In genomic region chr4:125639182-125639621, GRCh38 we compare ENCODE assay signal across 13 cellular contexts.
DNase-seq lines count a peak whose midpoint lies in the region; TF ChIP-seq lines count a peak whose summit lies in the region.
"Had no signal": no experiment of that assay in that cellular context is flagged by ENCODE, and none has a peak within 500 bp of the region (broad histone marks: within the 10 kb centered on the region; RNA-seq: fewer than 3 reads in every experiment).

No MANE protein-coding gene starts in this region.

- H3K27ac ChIP-seq in smooth muscle cell (ENCODE audit: low read depth) (no peak overlapping the region), colonic mucosa (no peak overlapping the region)
- H3K27ac ChIP-seq: epithelial cell of prostate, HL-60 had no signal

- TF ChIP-seq CTCF in epithelial cell of proximal tubule (conservative IDR thresholded peaks at IDR 0.05; ENCODE audit: low read depth, low read length) (no peak), kidney epithelial cell (IDR thresholded peaks at IDR 0.05; ENCODE audit: insufficient read depth, low read length, poor library complexity, severe bottlenecking) (no peak), smooth muscle cell (IDR thresholded peaks at IDR 0.05; ENCODE audit: borderline replicate concordance, insufficient read depth, poor library complexity, severe bottlenecking) (no peak), colonic mucosa (IDR thresholded peaks at IDR 0.05) (no peak)

- no peaks in the 10 kb centered on the region for H3K9me3 ChIP-seq in smooth muscle cell (replicated peaks; ENCODE audit: low read depth)
- no peaks in the 10 kb centered on the region for H3K9me3 ChIP-seq in colonic mucosa

- H3K27me3 ChIP-seq in kidney epithelial cell (ENCODE audit: control insufficient read depth, insufficient read depth, low read length) (no peaks in the 10 kb centered on the region), smooth muscle cell (ENCODE audit: low read depth) (no peaks in the 10 kb centered on the region), colonic mucosa (no peaks in the 10 kb centered on the region)

- H3K9ac ChIP-seq in smooth muscle cell (ENCODE audit: low read depth) (no peak overlapping the region), colonic mucosa (ENCODE audit: low read depth in 2 of 2, low read length in 2 of 2) (no peak overlapping the region)

- no peak overlapping the region for H2AFZ ChIP-seq in smooth muscle cell (ENCODE audit: low read depth)

- H3K4me3 ChIP-seq in epithelial cell of proximal tubule (ENCODE audit: low read depth, low read length) (no peak overlapping the region), kidney epithelial cell (ENCODE audit: low read depth, low read length) (no peak overlapping the region), smooth muscle cell (no peak overlapping the region), colonic mucosa (no peak overlapping the region)

- H3K4me1 ChIP-seq in smooth muscle cell (ENCODE audit: low read depth), result peaks cover 10% of the 10 kb centered on the region
- no peaks in the 10 kb centered on the region for H3K4me1 ChIP-seq in colonic mucosa

- H3K36me3 ChIP-seq in kidney epithelial cell (ENCODE audit: control insufficient read depth, insufficient read depth, low read length) (no peaks in the 10 kb centered on the region), smooth muscle cell (ENCODE audit: low read depth) (no peaks in the 10 kb centered on the region), colonic mucosa (no peaks in the 10 kb centered on the region)

- peak overlapping the region; percentile 27 for H3K4me2 ChIP-seq in smooth muscle cell

- 16% methylated on average over 6 of the region's 6 CpGs for WGBS in smooth muscle cell (ENCODE audit: low lambda C conversion rate)

- no peaks in the 10 kb centered on the region for H3F3A ChIP-seq in smooth muscle cell (ENCODE audit: low read depth)

- H4K20me1 ChIP-seq in smooth muscle cell (ENCODE audit: low read depth), result no peaks in the 10 kb centered on the region

- DNase-seq in NCI-H69 (lab: John Stamatoyannopoulos, UW), result peak; percentile 78
- peak; percentile 45 for DNase-seq in epithelial cell of proximal tubule (ENCODE audit: low read depth)
- peak; percentile 9 for DNase-seq in kidney epithelial cell (ENCODE audit: low read depth)
- DNase-seq in smooth muscle cell (lab: John Stamatoyannopoulos, UW; ENCODE audit: unreplicated experiment), result no peak
- no peak for DNase-seq in activated CD8-positive, alpha-beta memory T cell treated with anti-CD3 and anti-CD28 coated beads, Interleukin-2, amount 50 U/mL, for 48 hours
- DNase-seq in SHP77 (lab: John Stamatoyannopoulos, UW), result no peak
- DNase-seq in DMS53 treated with DMSO at 0.1 percent for 48 hours (lab: John Stamatoyannopoulos, UW; ENCODE audit: unreplicated experiment), result no peak
- DNase-seq in colonic mucosa, result no peak
- DNase-seq: DMS 273 treated with DMSO at 0.1 percent for 48 hours; NCI-H1436 treated with DMSO at 0.1 percent for 48 hours; stimulated activated CD8-positive, alpha-beta memory T cell treated with anti-CD3 and anti-CD28 coated beads, Interleukin-4, amount 100 ng/mL, for 48 hours had no signal

- intact Hi-C loops in colonic mucosa (cut with DNase I), result no loop called here

- no peaks in the 10 kb centered on the region for H3K79me2 ChIP-seq in smooth muscle cell (ENCODE audit: low read depth)

Comparison
In these comparisons a context has a peak if more than half of its experiments do, and no peak if none do; other contexts are left out.
1. DNase-seq: peak in NCI-H69 (single experiment), epithelial cell of proximal tubule (single experiment) and kidney epithelial cell (single experiment); none in smooth muscle cell (single experiment), activated CD8-positive, alpha-beta memory T cell treated with anti-CD3 and anti-CD28 coated beads, Interleukin-2, amount 50 U/mL, for 48 hours (single experiment), SHP77 (0 of 2), DMS53 treated with DMSO at 0.1 percent for 48 hours (single experiment) and colonic mucosa (single experiment).